In genomic region chr2:30149513-30149912, GRCh38 we compare ENCODE assay signal across 10 cellular contexts. TPM values are rescaled to one million over a fixed set of nuclear protein-coding genes. Genes with fewer than 3 reads are reported as not detected.
A peak's percentile ranks its signal among the peaks of the same experiment; 100 is the strongest.
DNase-seq lines count a peak whose midpoint lies in the region; ATAC-seq and TF ChIP-seq lines count a peak whose summit lies in the region.
"Had no signal": no experiment of that assay in that cellular context is flagged by ENCODE, and none has a peak within 500 bp of the region (broad histone marks: within the 10 kb centered on the region; RNA-seq: fewer than 3 reads in every experiment).

No MANE protein-coding gene starts in this region.

- intact Hi-C loops in CD8-positive, alpha-beta T cell (cut with DNase I, micrococcal nuclease), result loop anchor here (5.0 kb wide), 5 partner anchors 57 to 1527 kb away; partner anchors contain the start of gene LCLAT1 (in 1 of the 2)

- H3K9me3 ChIP-seq in CD8-positive, alpha-beta T cell (ENCODE audit: low read length), result no peaks in the 10 kb centered on the region
- no peaks in the 10 kb centered on the region for H3K9me3 ChIP-seq in muscle layer of duodenum (ENCODE audit: control insufficient read depth in 1 of 2, low read length in 2 of 2)
- H3K9me3 ChIP-seq: tibial artery had no signal

- no peak overlapping the region for H3K4me3 ChIP-seq in CD8-positive, alpha-beta T cell (ENCODE audit: low read depth, low read length)
- H3K4me3 ChIP-seq in HL-60 (replicated peaks; ENCODE audit: insufficient read depth, low read length) (no peak overlapping the region), muscle layer of duodenum (ENCODE audit: low read depth in 1 of 2, low read length in 2 of 2) (peak overlapping the region; percentile 14 to 37)

- H3K27ac ChIP-seq in CD8-positive, alpha-beta T cell (ENCODE audit: low read depth, low read length), result no peak overlapping the region
- H3K27ac ChIP-seq in HL-60 (replicated peaks) (no peak overlapping the region), muscle layer of duodenum (ENCODE audit: low read length) (no peak overlapping the region)

- ATAC-seq in CD8-positive, alpha-beta T cell, result no peak

- POLR2A ChIA-PET in CD8-positive, alpha-beta T cell (lab: Charles Lee), result interaction anchor here (0.8 to 6.1 kb wide), 3 partner anchors 10 to 15 kb away, joined by 3 to 41 read pairs (median 4); no protein-coding TSS in a partner anchor

- H3K27ac Mint-ChIP-seq in CD8-positive, alpha-beta T cell, result peak overlapping the region; percentile 27

- no peak for TF ChIP-seq CTCF in CD8-positive, alpha-beta T cell (IDR thresholded peaks at IDR 0.05)
- no peak for TF ChIP-seq CTCF in HL-60 (IDR thresholded peaks at IDR 0.05; ENCODE audit: insufficient read depth, low read length)

- no peaks in the 10 kb centered on the region for H3K27me3 ChIP-seq in CD8-positive, alpha-beta T cell (ENCODE audit: insufficient read depth, low read length)
- H3K27me3 ChIP-seq in HL-60 (ENCODE audit: insufficient read depth, poor library complexity, severe bottlenecking), result no peaks in the 10 kb centered on the region
- H3K27me3 ChIP-seq in muscle layer of duodenum (ENCODE audit: low read depth, low read length), result no peaks in the 10 kb centered on the region
- H3K27me3 ChIP-seq: tibial artery had no signal

- H3K36me3 Mint-ChIP-seq in CD8-positive, alpha-beta T cell, result peaks cover 61% of the 10 kb centered on the region

- CTCF ChIA-PET in CD8-positive, alpha-beta T cell (lab: Charles Lee), result interaction anchor here (1.5 to 6.9 kb wide), 5 partner anchors 14 to 564 kb away, joined by 4 to 83 read pairs (median 7); no protein-coding TSS in a partner anchor

- H3K27me3 Mint-ChIP-seq in CD8-positive, alpha-beta T cell (ENCODE audit: low read depth), result no peaks in the 10 kb centered on the region

- H3K4me1 ChIP-seq in CD8-positive, alpha-beta T cell (ENCODE audit: insufficient read depth, low read length), result peaks cover 54% of the 10 kb centered on the region
- H3K4me1 ChIP-seq in muscle layer of duodenum (ENCODE audit: control insufficient read depth in 1 of 2, insufficient read depth in 2 of 2, low read length in 2 of 2), result peaks cover 21 to 48% of the 10 kb centered on the region in 2 donors

- DNase-seq in CD8-positive, alpha-beta T cell, result no peak
- DNase-seq in HL-60 (ENCODE audit: low read depth in 1 of 2, low spot score in 1 of 2), result peak; percentile 12 to 16
- peak; percentile 44 for DNase-seq in amniotic epithelial cell (ENCODE audit: low read depth)
- no peak for DNase-seq in AG08395 (ENCODE audit: low spot score)
- no peak for DNase-seq in SK-N-DZ (ENCODE audit: low spot score)
- no peak for DNase-seq in DMS153 (lab: John Stamatoyannopoulos, UW)
- DNase-seq in NCI-H1694 treated with DMSO at 0.1 percent for 48 hours (lab: John Stamatoyannopoulos, UW), result no peak
- DNase-seq: NCI-H2029, tibial artery had no signal

- H3K36me3 ChIP-seq in CD8-positive, alpha-beta T cell (ENCODE audit: insufficient read depth, low read length), result peaks cover 9% of the 10 kb centered on the region
- no peaks in the 10 kb centered on the region for H3K36me3 ChIP-seq in muscle layer of duodenum (ENCODE audit: control insufficient read depth in 1 of 2, insufficient read depth in 2 of 2, low read length in 2 of 2)

- H3K4me3 Mint-ChIP-seq in CD8-positive, alpha-beta T cell, result peak overlapping the region; percentile 89

- H3K9me3 Mint-ChIP-seq in CD8-positive, alpha-beta T cell, result no peaks in the 10 kb centered on the region

- peaks cover 75% of the 10 kb centered on the region for H3K4me1 Mint-ChIP-seq in CD8-positive, alpha-beta T cell (ENCODE audit: low read depth)

RNA-seq across cellular contexts. Expression of gene YPEL5, which starts 2.7 kb away (rescaled TPM):
- 1,000 to 10,000 TPM; 1,051 to 1,071 TPM for total RNA-seq in CD8-positive, alpha-beta T cell
- 21.1 and 24.7 TPM in 2 replicates for polyA plus RNA-seq in SK-N-DZ (2014; cell fraction: cytosol; rRNA removed)
- 15.2 and 20.5 TPM in 2 replicates for polyA plus RNA-seq in SK-N-DZ (2014; cell fraction: nucleus; rRNA removed)

Comparison
In these comparisons a context has a peak if more than half of its experiments do, and no peak if none do; other contexts are left out.
1. DNase-seq: peak in HL-60 (2 of 2) and amniotic epithelial cell (single experiment); none in CD8-positive, alpha-beta T cell (0 of 7), AG08395 (single experiment), SK-N-DZ (single experiment), DMS153 (single experiment) and NCI-H1694 treated with DMSO at 0.1 percent for 48 hours (single experiment).
2. H3K4me3 ChIP-seq: peak in muscle layer of duodenum (2 of 2); none in CD8-positive, alpha-beta T cell (single experiment) and HL-60 (single experiment).